10 cellular contexts compared by ENCODE assay signal in genomic region chr2:64331430-64331700, GRCh38.
A peak's percentile ranks its signal among the peaks of the same experiment; 100 is the strongest.
DNase-seq lines count a peak whose midpoint lies in the region; ATAC-seq and TF ChIP-seq lines count a peak whose summit lies in the region.
"Had no signal": no experiment of that assay in that cellular context is flagged by ENCODE, and none has a peak within 500 bp of the region (broad histone marks: within the 10 kb centered on the region; RNA-seq: fewer than 3 reads in every experiment).

No MANE protein-coding gene starts in this region.

- no peak for TF ChIP-seq CTCF in dorsolateral prefrontal cortex (IDR thresholded peaks at IDR 0.05 in 54 of 56, conservative IDR thresholded peaks at IDR 0.05 in 2 of 56; ENCODE audit: low read depth in 1 of 56, partially characterized antibody in 56 of 56)
- no peak for TF ChIP-seq CTCF in tibial nerve (IDR thresholded peaks at IDR 0.05)

- no peaks in the 10 kb centered on the region for H3K9me3 Mint-ChIP-seq in activated CD4-positive, alpha-beta memory T cell treated with anti-CD3 and anti-CD28 coated beads for 36 hours
- H3K9me3 Mint-ChIP-seq: HFFc6, T-cell had no signal

- DNase-seq in NCI-H187 (lab: John Stamatoyannopoulos, UW) = peak; percentile 84 to 96
- DNase-seq in NCI-H187 treated with DMSO at 0.1 percent for 48 hours (lab: John Stamatoyannopoulos, UW) = no peak
- DNase-seq in dorsolateral prefrontal cortex = no peak
- DNase-seq in tibial nerve (ENCODE audit: low spot score in 2 of 2) = no peak
- no peak for DNase-seq in activated CD4-positive, alpha-beta memory T cell treated with anti-CD3 and anti-CD28 coated beads for 36 hours
- DNase-seq in kidney tubule cell (ENCODE audit: low spot score) = no peak

- no peak for TF ChIP-seq POLR2A in tibial nerve (IDR thresholded peaks at IDR 0.05)

- H3K4me1 ChIP-seq in muscle layer of colon (ENCODE audit: insufficient read depth, low read length) (peaks cover 37% of the 10 kb centered on the region), tibial nerve (peaks cover 0 to 58% (median 36%) of the 10 kb centered on the region in 4 donors)

- no peaks in the 10 kb centered on the region for H3K9me3 ChIP-seq in muscle layer of colon (ENCODE audit: low read length)
- H3K9me3 ChIP-seq in tibial nerve = no peaks in the 10 kb centered on the region

- no peak for ATAC-seq in HG03159 (IDR thresholded peaks at IDR 0.05; ENCODE audit: unreplicated experiment)

- CTCF ChIA-PET in activated CD4-positive, alpha-beta memory T cell treated with anti-CD3 and anti-CD28 coated beads for 36 hours (lab: Charles Lee) = interaction anchor here (0.8 to 8.3 kb wide), 80 partner anchors 8 to 743 kb away, joined by 3 to 368 read pairs (median 4); partner anchors contain the start of genes AFTPH, MDH1 and WDPCP

- H3K36me3 ChIP-seq in muscle layer of colon (ENCODE audit: insufficient read depth, low read length) (no peaks in the 10 kb centered on the region), tibial nerve (no peaks in the 10 kb centered on the region)

- H3K27ac ChIP-seq in dorsolateral prefrontal cortex (peak overlapping the region in 42 of 59 donors; percentile 2 to 82 (median 66)), muscle layer of colon (ENCODE audit: low read depth, low read length) (peak overlapping the region; percentile 48), tibial nerve (peak overlapping the region; percentile 63 to 92 (median 76))

- POLR2A ChIA-PET in activated CD4-positive, alpha-beta memory T cell treated with anti-CD3 and anti-CD28 coated beads for 36 hours (lab: Charles Lee) = interaction anchor here (1.1 to 1.2 kb wide), 2 partner anchors 157 to 192 kb away, joined by 4 to 5 read pairs; partner anchors contain the start of gene AFTPH

- H3K4me1 Mint-ChIP-seq in activated CD4-positive, alpha-beta memory T cell treated with anti-CD3 and anti-CD28 coated beads for 36 hours (ENCODE audit: low read depth) = peaks cover 33% of the 10 kb centered on the region

- H3K4me3 ChIP-seq in dorsolateral prefrontal cortex = peak overlapping the region in 1 of 59 donors; percentile 11
- H3K4me3 ChIP-seq in muscle layer of colon (ENCODE audit: low read depth in 1 of 2, low read length in 2 of 2) = peak overlapping the region in 1 of 2 donors; percentile 43
- H3K4me3 ChIP-seq in tibial nerve = peak overlapping the region in 1 of 4 donors; percentile 34

- intact Hi-C loops in dorsolateral prefrontal cortex (cut with DNase I) = loop anchor here (2.0 to 10.0 kb wide), 7 partner anchors 156 to 541 kb away; no protein-coding TSS in a partner anchor
- intact Hi-C loops in activated CD4-positive, alpha-beta memory T cell treated with anti-CD3 and anti-CD28 coated beads for 36 hours (cut with micrococcal nuclease) = loop anchor here (1.0 to 10.0 kb wide), 6 partner anchors 123 to 747 kb away; partner anchors contain the start of genes LGALSL, MDH1 and WDPCP

- no peak for TF ChIP-seq EP300 in tibial nerve (IDR thresholded peaks at IDR 0.05)

- H3K36me3 Mint-ChIP-seq in activated CD4-positive, alpha-beta memory T cell treated with anti-CD3 and anti-CD28 coated beads for 36 hours = no peaks in the 10 kb centered on the region
- H3K36me3 Mint-ChIP-seq: T-cell had no signal

- no peak overlapping the region for H3K27ac Mint-ChIP-seq in activated CD4-positive, alpha-beta memory T cell treated with anti-CD3 and anti-CD28 coated beads for 36 hours

- no peaks in the 10 kb centered on the region for H3K27me3 Mint-ChIP-seq in activated CD4-positive, alpha-beta memory T cell treated with anti-CD3 and anti-CD28 coated beads for 36 hours
- H3K27me3 Mint-ChIP-seq: T-cell had no signal

- WGBS in tibial nerve, 2 donors = 48 to 50% methylated on average over 4 of the region's 4 CpGs

- H3K4me3 Mint-ChIP-seq in activated CD4-positive, alpha-beta memory T cell treated with anti-CD3 and anti-CD28 coated beads for 36 hours = no peak overlapping the region

- H3K27me3 ChIP-seq in dorsolateral prefrontal cortex (no peaks in the 10 kb centered on the region), muscle layer of colon (ENCODE audit: control insufficient read depth in 1 of 2, insufficient read depth in 2 of 2, low read length in 2 of 2) (no peaks in the 10 kb centered on the region), tibial nerve (no peaks in the 10 kb centered on the region)

- no peak overlapping the region for H3K9ac ChIP-seq in muscle layer of colon (ENCODE audit: low read length)

Comparison
In these comparisons a context has a peak if more than half of its experiments do, and no peak if none do; other contexts are left out.
1. DNase-seq: peak in NCI-H187 (2 of 2); none in NCI-H187 treated with DMSO at 0.1 percent for 48 hours (single experiment), dorsolateral prefrontal cortex (0 of 10), tibial nerve (0 of 2), activated CD4-positive, alpha-beta memory T cell treated with anti-CD3 and anti-CD28 coated beads for 36 hours (single experiment) and kidney tubule cell (single experiment).
2. Peak in every context shown above with its lines, with median percentiles within 50 percentile points of each other: H3K27ac ChIP-seq.